In the genomic region with DNA sequence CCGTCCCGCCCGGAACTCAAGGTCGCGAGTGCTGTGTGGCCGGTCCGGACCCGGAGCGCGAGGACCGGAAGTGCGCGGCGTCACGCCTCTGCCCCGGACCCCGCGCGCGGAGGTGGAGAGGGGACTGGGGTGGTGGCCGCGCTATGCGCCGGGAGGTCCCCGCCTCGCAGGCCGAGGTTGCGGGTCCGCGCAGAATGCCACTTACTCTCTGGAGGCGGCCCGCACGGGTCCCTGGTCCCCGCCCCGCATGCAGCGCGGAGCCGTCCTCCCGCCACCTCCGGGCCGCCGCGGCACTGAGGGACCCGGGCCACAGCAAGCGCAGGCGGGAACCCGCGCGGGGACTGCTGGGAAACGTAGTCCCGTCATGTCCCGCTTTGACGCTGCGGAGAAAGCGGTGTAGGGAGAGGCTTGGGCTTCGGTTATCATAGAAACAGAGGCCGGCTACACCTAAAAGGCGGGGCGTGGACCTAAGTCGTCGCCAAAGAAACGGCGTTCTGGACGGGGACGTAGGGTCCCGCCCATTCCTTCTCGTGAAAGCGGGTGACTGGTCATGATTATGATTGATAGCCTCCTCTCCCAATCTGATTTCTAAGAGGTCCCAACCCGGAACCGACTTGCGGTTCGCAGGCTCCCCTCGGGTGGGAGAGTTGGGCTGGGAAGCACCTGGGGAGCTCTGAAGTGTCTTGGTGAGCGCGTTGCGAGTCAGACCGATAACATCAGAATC, we compare ENCODE assay signal across 8 cellular contexts. TPM values are rescaled to one million over a fixed set of nuclear protein-coding genes. Genes with fewer than 3 reads are reported as not detected.
A peak's percentile ranks its signal among the peaks of the same experiment; 100 is the strongest.
DNase-seq lines count a peak whose midpoint lies in the region; ATAC-seq and TF ChIP-seq lines count a peak whose summit lies in the region.

Gene ZNF837, minus strand, starts transcription at position 295 of the 724 bp plus-strand sequence. CDS start 11,698 bp downstream, outside the sequence.

- intact Hi-C loops in left ventricle myocardium superior (cut with micrococcal nuclease), result no loop called here

- no peaks in the 10 kb centered on the region for H3K9me3 Mint-ChIP-seq in progenitor cell of endocrine pancreas (ENCODE audit: low read depth)

- no peaks in the 10 kb centered on the region for H3K27me3 Mint-ChIP-seq in progenitor cell of endocrine pancreas

- DNase-seq in NCI-H187 (lab: John Stamatoyannopoulos, UW), result peak; percentile 97 to 100
- DNase-seq in T-helper 2 cell, result peak; percentile 92 to 100 (median 97)
- peak; percentile 89 to 99 (median 97) for DNase-seq in anterior cingulate cortex (lab: John Stamatoyannopoulos, UW)
- DNase-seq in left ventricle myocardium superior, result peak; percentile 99
- peak; percentile 91 for DNase-seq in progenitor cell of endocrine pancreas (ENCODE audit: low spot score, unreplicated experiment)
- peak; percentile 99 for DNase-seq in ureter (ENCODE audit: low spot score)

- peaks cover 17% of the 10 kb centered on the region for H3K4me1 Mint-ChIP-seq in progenitor cell of endocrine pancreas (ENCODE audit: low read depth)

- H3K36me3 Mint-ChIP-seq in progenitor cell of endocrine pancreas (ENCODE audit: insufficient read depth), result no peaks in the 10 kb centered on the region

- H3K4me3 Mint-ChIP-seq in progenitor cell of endocrine pancreas (ENCODE audit: low read depth), result peak within 1 kb of the TSS; percentile 91

- TF ChIP-seq CTCF in progenitor cell of endocrine pancreas (IDR thresholded peaks at IDR 0.05; ENCODE audit: unreplicated experiment), result no peak

- ATAC-seq in GM18502 (IDR thresholded peaks at IDR 0.05; ENCODE audit: poor library complexity, unreplicated experiment) (peak; percentile 86), HG02943 (IDR thresholded peaks at IDR 0.05; ENCODE audit: low read depth, unreplicated experiment) (peak; percentile 74), left ventricle myocardium superior (peak; percentile 95)

- peak within 1 kb of the TSS; percentile 95 for H3K27ac Mint-ChIP-seq in progenitor cell of endocrine pancreas

RNA-seq across cellular contexts. Expression of gene ZNF837, which starts in this region (rescaled TPM):
- total RNA-seq in left ventricle myocardium superior (0.37 TPM), progenitor cell of endocrine pancreas (5.4 and 6.1 TPM in 2 replicates), ureter (3.6 TPM)

Comparison
In these comparisons a context has a peak if more than half of its experiments do, and no peak if none do; other contexts are left out.
1. Peak in every context shown above with its lines: DNase-seq and ATAC-seq.
2. Peak in DNase-seq and ATAC-seq in left ventricle myocardium superior; RNA of the gene not detected or under 1 TPM.